8 cellular contexts compared by ENCODE assay signal in genomic region chr11:59614277-59615131, GRCh38. TPM values are rescaled to one million over a fixed set of nuclear protein-coding genes. Genes with fewer than 3 reads are reported as not detected.
DNase-seq lines count a peak whose midpoint lies in the region; ATAC-seq and TF ChIP-seq lines count a peak whose summit lies in the region.

No MANE protein-coding gene starts in this region.

- peaks cover 23 to 46% of the 10 kb centered on the region in 2 donors for H3K4me1 ChIP-seq in left lung
- H3K4me1 ChIP-seq in tibial artery, result peaks cover 7 to 47% (median 29%) of the 10 kb centered on the region in 4 donors

- peaks cover 9% of the 10 kb centered on the region for H3K36me3 Mint-ChIP-seq in activated naive CD4-positive, alpha-beta T cell treated with anti-CD3 and anti-CD28 coated beads for 36 hours (ENCODE audit: low read depth)
- H3K36me3 Mint-ChIP-seq in activated naive CD8-positive, alpha-beta T cell, result peaks cover 2% of the 10 kb centered on the region

- peak overlapping the region; percentile 81 for H3K4me3 Mint-ChIP-seq in activated naive CD4-positive, alpha-beta T cell treated with anti-CD3 and anti-CD28 coated beads for 36 hours
- peak overlapping the region; percentile 96 for H3K4me3 Mint-ChIP-seq in activated naive CD8-positive, alpha-beta T cell

- H3K27ac ChIP-seq in left lung, result peak overlapping the region; percentile 89 to 95
- H3K27ac ChIP-seq in tibial artery, result peak overlapping the region; percentile 93 to 96

- ATAC-seq in left lung, result no peak
- ATAC-seq in esophagus mucosa, result no peak

- H3K9me3 Mint-ChIP-seq in activated naive CD4-positive, alpha-beta T cell treated with anti-CD3 and anti-CD28 coated beads for 36 hours, result no peaks in the 10 kb centered on the region
- H3K9me3 Mint-ChIP-seq in activated naive CD8-positive, alpha-beta T cell (ENCODE audit: low read depth), result no peaks in the 10 kb centered on the region

- peaks cover 0 to 12% of the 10 kb centered on the region in 2 donors for H3K36me3 ChIP-seq in left lung
- H3K36me3 ChIP-seq in tibial artery, result peaks cover 9 to 11% (median 9%) of the 10 kb centered on the region in 3 donors

- intact Hi-C loops in activated naive CD4-positive, alpha-beta T cell treated with anti-CD3 and anti-CD28 coated beads for 36 hours (cut with micrococcal nuclease), result loop anchor here (1.0 to 10.0 kb wide), 5 partner anchors 48 to 1548 kb away; partner anchors contain the start of genes FAM111B, MRPL16, PRPF19 and VPS37C
- intact Hi-C loops in left lung (cut with DNase I), result no loop called here
- intact Hi-C loops in tibial artery (cut with DNase I; ENCODE audit: low total_unique reads), result loop anchor here (5.0 kb wide), 2 partner anchors 53 to 62 kb away; partner anchors contain the start of gene PATL1

- TF ChIP-seq CTCF in left lung (IDR thresholded peaks at IDR 0.05) (no peak), tibial artery (IDR thresholded peaks at IDR 0.05) (no peak)

- H3K27ac Mint-ChIP-seq in activated naive CD4-positive, alpha-beta T cell treated with anti-CD3 and anti-CD28 coated beads for 36 hours, result peak overlapping the region; percentile 77
- peak overlapping the region; percentile 90 for H3K27ac Mint-ChIP-seq in activated naive CD8-positive, alpha-beta T cell

- peaks cover 44% of the 10 kb centered on the region for H3K4me1 Mint-ChIP-seq in activated naive CD4-positive, alpha-beta T cell treated with anti-CD3 and anti-CD28 coated beads for 36 hours (ENCODE audit: low read depth)
- peaks cover 50% of the 10 kb centered on the region for H3K4me1 Mint-ChIP-seq in activated naive CD8-positive, alpha-beta T cell (ENCODE audit: low read depth)

- no peaks in the 10 kb centered on the region for H3K27me3 Mint-ChIP-seq in activated naive CD4-positive, alpha-beta T cell treated with anti-CD3 and anti-CD28 coated beads for 36 hours (ENCODE audit: low read depth)
- H3K27me3 Mint-ChIP-seq in activated naive CD8-positive, alpha-beta T cell, result no peaks in the 10 kb centered on the region

- no peak for DNase-seq in activated naive CD4-positive, alpha-beta T cell treated with anti-CD3 and anti-CD28 coated beads for 36 hours
- no peak for DNase-seq in activated naive CD4-positive, alpha-beta T cell treated with Interleukin-2 at 50 U/mL for 16 hours
- DNase-seq in left lung (no peak), tibial artery (no peak), NCI-H524 treated with DMSO at 0.1 percent for 48 hours (lab: John Stamatoyannopoulos, UW) (no peak), NCI-H1417 treated with DMSO at 0.1 percent for 48 hours (lab: John Stamatoyannopoulos, UW) (no peak)

- CTCF ChIA-PET in activated naive CD4-positive, alpha-beta T cell treated with anti-CD3 and anti-CD28 coated beads for 36 hours (lab: Charles Lee), result interaction anchor here (1.0 kb wide), 1 partner anchor 68 kb away, joined by 3 read pairs; no protein-coding TSS in a partner anchor

- H3K4me3 ChIP-seq in left lung (peak overlapping the region; percentile 73 to 87), tibial artery (peak overlapping the region; percentile 82 to 96)

- no peaks in the 10 kb centered on the region for H3K27me3 ChIP-seq in left lung
- no peaks in the 10 kb centered on the region for H3K27me3 ChIP-seq in tibial artery

- H3K9me3 ChIP-seq in left lung (no peaks in the 10 kb centered on the region), tibial artery (no peaks in the 10 kb centered on the region)

RNA-seq across cellular contexts. Expression of gene OSBP, which starts 1.1 kb away (rescaled TPM):
- 10 to 100 TPM; 33.9 to 37.0 TPM for total RNA-seq in activated naive CD4-positive, alpha-beta T cell treated with anti-CD3 and anti-CD28 coated beads for 36 hours
- total RNA-seq in left lung, result 10 to 100 TPM; 39.4 to 40.8 TPM
- total RNA-seq in esophagus mucosa, result 24.0 TPM

RNA-seq across cellular contexts. Expression of gene PATL1, which starts 54.3 kb away (rescaled TPM):
- total RNA-seq in activated naive CD4-positive, alpha-beta T cell treated with anti-CD3 and anti-CD28 coated beads for 36 hours, result 10 to 100 TPM; 56.7 to 56.8 TPM
- total RNA-seq in left lung (10 to 100 TPM; 27.8 to 42.6 TPM), esophagus mucosa (20.6 TPM)

Comparison
In these comparisons a context has a peak if more than half of its experiments do, and no peak if none do; other contexts are left out.
1. intact Hi-C loops: an anchor here in activated naive CD4-positive, alpha-beta T cell treated with anti-CD3 and anti-CD28 coated beads for 36 hours (1.0 to 10.0 kb wide) and tibial artery (5.0 kb wide); none called in left lung.